In genomic region chr15:94023520-94023919, GRCh38 we compare ENCODE assay signal across 14 cellular contexts.
"Had no signal": no experiment of that assay in that cellular context is flagged by ENCODE, and none has a peak within 500 bp of the region (broad histone marks: within the 10 kb centered on the region; RNA-seq: fewer than 3 reads in every experiment).

No MANE protein-coding gene starts in this region.

- H3K4me1 Mint-ChIP-seq: activated naive CD8-positive, alpha-beta T cell treated with anti-CD3 and anti-CD28 coated beads for 36 hours; memory B cell had no signal

- H3K9me3 ChIP-seq: colonic mucosa, tibial nerve, vagina had no signal

- H3K36me3 ChIP-seq: cardiac muscle cell, colonic mucosa, tibial nerve, vagina had no signal

- H3K4me1 ChIP-seq: colonic mucosa, vagina had no signal

- H3K27ac Mint-ChIP-seq: activated CD4-positive, alpha-beta memory T cell treated with anti-CD3 and anti-CD28 coated beads for 36 hours; activated naive CD8-positive, alpha-beta T cell treated with anti-CD3 and anti-CD28 coated beads for 36 hours; memory B cell; nephron progenitor cell had no signal

- H3K27ac ChIP-seq: cardiac muscle cell, colonic mucosa, tibial nerve, vagina had no signal

- H3K4me3 Mint-ChIP-seq: activated CD4-positive, alpha-beta memory T cell treated with anti-CD3 and anti-CD28 coated beads for 36 hours; activated naive CD8-positive, alpha-beta T cell treated with anti-CD3 and anti-CD28 coated beads for 36 hours; memory B cell; nephron progenitor cell had no signal

- H3K36me3 Mint-ChIP-seq: activated CD4-positive, alpha-beta memory T cell treated with anti-CD3 and anti-CD28 coated beads for 36 hours; activated naive CD8-positive, alpha-beta T cell treated with anti-CD3 and anti-CD28 coated beads for 36 hours; memory B cell had no signal

- H3K9me3 Mint-ChIP-seq: activated CD4-positive, alpha-beta memory T cell treated with anti-CD3 and anti-CD28 coated beads for 36 hours; activated naive CD8-positive, alpha-beta T cell treated with anti-CD3 and anti-CD28 coated beads for 36 hours; memory B cell; nephron progenitor cell had no signal

- H3K27me3 ChIP-seq: cardiac muscle cell, colonic mucosa, tibial nerve, vagina had no signal

- H3K4me3 ChIP-seq: cardiac muscle cell, colonic mucosa, tibial nerve, vagina had no signal

- DNase-seq: activated CD4-positive, alpha-beta memory T cell treated with anti-CD3 and anti-CD28 coated beads for 36 hours; activated CD4-positive, alpha-beta T cell treated with anti-CD3 and anti-CD28 coated beads for 1 hour; activated gamma-delta T cell; activated naive CD8-positive, alpha-beta T cell treated with anti-CD3 and anti-CD28 coated beads for 36 hours; activated T-cell treated with anti-CD3 and anti-CD28 coated beads, Interleukin-2, amount 50 U/mL, for 48 hours; aorta; colonic mucosa; nephron progenitor cell; small intestine; T-helper 9 cell had no signal
